8 cellular contexts compared by ENCODE assay signal in genomic region chr6:128521302-128521632, GRCh38. TPM values are rescaled to one million over a fixed set of nuclear protein-coding genes. Genes with fewer than 3 reads are reported as not detected.
DNase-seq lines count a peak whose midpoint lies in the region; ATAC-seq lines count a peak whose summit lies in the region.

No MANE protein-coding gene starts in this region.

- no peaks in the 10 kb centered on the region for H3K36me3 ChIP-seq in HUES48 (ENCODE audit: control insufficient read depth, insufficient read depth, low read length)
- no peaks in the 10 kb centered on the region for H3K36me3 ChIP-seq in iPS-18a (ENCODE audit: control insufficient read depth, low read depth, low read length)

- H3K4me3 ChIP-seq in HUES48 (ENCODE audit: low read depth, low read length) (peak overlapping the region; percentile 82), iPS-18a (ENCODE audit: low read length) (peak overlapping the region; percentile 91)

- no peak overlapping the region for H3K27ac Mint-ChIP-seq in activated T-helper 17 cell treated with anti-CD3 and anti-CD28 coated beads, Interleukin-2, amount 50 U/mL, for 72 hours
- H3K27ac Mint-ChIP-seq in stimulated activated naive B cell treated with anti-CD40 and anti-IgM and Interleukin-4, amounts not matched to agents 10 μg/mL and 1 μg/mL and 100 μg/mL, for 72 hours: no peak overlapping the region

- H3K9ac ChIP-seq in HUES48 (ENCODE audit: low read depth, low read length): peak overlapping the region; percentile 97
- H3K9ac ChIP-seq in iPS-18a (ENCODE audit: low read length): peak overlapping the region; percentile 94

- no peaks in the 10 kb centered on the region for H3K36me3 Mint-ChIP-seq in activated T-helper 17 cell treated with anti-CD3 and anti-CD28 coated beads, Interleukin-2, amount 50 U/mL, for 72 hours (ENCODE audit: low read depth)
- H3K36me3 Mint-ChIP-seq in stimulated activated naive B cell treated with anti-CD40 and anti-IgM and Interleukin-4, amounts not matched to agents 10 μg/mL and 1 μg/mL and 100 μg/mL, for 72 hours: no peaks in the 10 kb centered on the region

- H3K9me3 Mint-ChIP-seq in activated T-helper 17 cell treated with anti-CD3 and anti-CD28 coated beads, Interleukin-2, amount 50 U/mL, for 72 hours: no peaks in the 10 kb centered on the region
- no peaks in the 10 kb centered on the region for H3K9me3 Mint-ChIP-seq in stimulated activated naive B cell treated with anti-CD40 and anti-IgM and Interleukin-4, amounts not matched to agents 10 μg/mL and 1 μg/mL and 100 μg/mL, for 72 hours

- no peak for ATAC-seq in activated T-helper 17 cell treated with anti-CD3 and anti-CD28 coated beads, Interleukin-2, amount 50 U/mL, for 72 hours (replicated peaks)
- no peak for ATAC-seq in stimulated activated naive B cell treated with anti-CD40 and anti-IgM and Interleukin-4, amounts not matched to agents 10 μg/mL and 1 μg/mL and 100 μg/mL, for 72 hours (replicated peaks)
- ATAC-seq in GM19395 (IDR thresholded peaks at IDR 0.05; ENCODE audit: unreplicated experiment) (no peak), HG02588 (IDR thresholded peaks at IDR 0.05; ENCODE audit: unreplicated experiment) (no peak)

- peak overlapping the region; percentile 96 for H3K27ac ChIP-seq in HUES48 (ENCODE audit: low read depth, low read length)
- no peak overlapping the region for H3K27ac ChIP-seq in iPS-18a (ENCODE audit: low read length)

- peaks cover 47% of the 10 kb centered on the region for H3K27me3 Mint-ChIP-seq in activated T-helper 17 cell treated with anti-CD3 and anti-CD28 coated beads, Interleukin-2, amount 50 U/mL, for 72 hours
- peaks cover 42 to 69% of the 10 kb centered on the region in 2 donors for H3K27me3 Mint-ChIP-seq in stimulated activated naive B cell treated with anti-CD40 and anti-IgM and Interleukin-4, amounts not matched to agents 10 μg/mL and 1 μg/mL and 100 μg/mL, for 72 hours

- H3K4me1 ChIP-seq in HUES48 (ENCODE audit: control insufficient read depth, insufficient read depth, low read length): peaks cover 19% of the 10 kb centered on the region
- peaks cover 12% of the 10 kb centered on the region for H3K4me1 ChIP-seq in iPS-18a (ENCODE audit: control insufficient read depth, low read depth, low read length)

- H3K27me3 ChIP-seq in HUES48 (ENCODE audit: control insufficient read depth, insufficient read depth, low read length) (no peaks in the 10 kb centered on the region), iPS-18a (ENCODE audit: control insufficient read depth, insufficient read depth, low read length) (peaks cover 13% of the 10 kb centered on the region)

- H3K4me1 Mint-ChIP-seq in activated T-helper 17 cell treated with anti-CD3 and anti-CD28 coated beads, Interleukin-2, amount 50 U/mL, for 72 hours: peaks cover 11% of the 10 kb centered on the region
- H3K4me1 Mint-ChIP-seq in stimulated activated naive B cell treated with anti-CD40 and anti-IgM and Interleukin-4, amounts not matched to agents 10 μg/mL and 1 μg/mL and 100 μg/mL, for 72 hours: peaks cover 14 to 28% of the 10 kb centered on the region in 2 donors

- H3K9me3 ChIP-seq in HUES48 (ENCODE audit: control insufficient read depth, insufficient read depth, low read length) (no peaks in the 10 kb centered on the region), iPS-18a (ENCODE audit: control insufficient read depth, low read depth, low read length) (no peaks in the 10 kb centered on the region)

- peak overlapping the region; percentile 91 for H3K4me3 Mint-ChIP-seq in activated T-helper 17 cell treated with anti-CD3 and anti-CD28 coated beads, Interleukin-2, amount 50 U/mL, for 72 hours
- H3K4me3 Mint-ChIP-seq in stimulated activated naive B cell treated with anti-CD40 and anti-IgM and Interleukin-4, amounts not matched to agents 10 μg/mL and 1 μg/mL and 100 μg/mL, for 72 hours: peak overlapping the region; percentile 92 to 94

- no peak for DNase-seq in stimulated activated naive B cell treated with anti-CD40 and anti-IgM and Interleukin-4, amounts not matched to agents 10 μg/mL and 1 μg/mL and 100 μg/mL, for 72 hours
- no peak for DNase-seq in NCI-H1930 (lab: John Stamatoyannopoulos, UW)
- DNase-seq in central memory CD4-positive, alpha-beta T cell: no peak

RNA-seq across cellular contexts. Expression of gene PTPRK, which starts 0.9 kb away (rescaled TPM):
- total RNA-seq in activated T-helper 17 cell treated with anti-CD3 and anti-CD28 coated beads, Interleukin-2, amount 50 U/mL, for 72 hours: 10 to 100 TPM in 1 of 2 donors, 1 to 10 TPM in 1; 7.6 to 12.3 TPM
